In the genomic region with DNA sequence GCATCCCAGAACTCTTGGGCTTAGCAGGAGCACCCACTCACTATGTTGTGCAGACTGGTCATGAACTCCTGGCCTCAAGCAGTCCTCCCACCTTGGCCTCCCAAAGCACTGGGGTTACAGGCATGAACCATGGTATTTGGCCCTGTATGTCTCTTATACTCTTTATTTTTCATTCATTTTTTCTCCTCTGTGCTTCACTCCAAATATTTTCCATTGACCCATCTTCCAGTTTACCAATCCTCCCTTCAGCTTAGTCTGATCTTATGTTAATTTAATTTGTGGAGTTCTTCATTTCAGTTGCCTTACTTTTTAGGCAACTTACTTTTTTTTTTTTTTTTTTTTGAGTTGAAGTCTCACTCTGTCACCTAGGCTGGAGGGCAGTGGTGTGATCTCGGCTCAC, we compare ENCODE assay signal across 18 cellular contexts.
DNase-seq lines count a peak whose midpoint lies in the region; ATAC-seq and TF ChIP-seq lines count a peak whose summit lies in the region.
"Had no signal": no experiment of that assay in that cellular context is flagged by ENCODE, and none has a peak within 500 bp of the region (broad histone marks: within the 10 kb centered on the region; RNA-seq: fewer than 3 reads in every experiment).

No MANE protein-coding gene starts in this region.

- intact Hi-C loops in HCT116 (cut with micrococcal nuclease), result no loop called here
- intact Hi-C loops in activated naive CD4-positive, alpha-beta T cell treated with anti-CD3 and anti-CD28 coated beads for 36 hours (cut with micrococcal nuclease), result no loop called here

- H2AFZ ChIP-seq in HCT116 (ENCODE audit: low read depth, low read length, poor library complexity, severe bottlenecking), result no peak overlapping the region
- H2AFZ ChIP-seq: GM23248 had no signal

- RAD21 ChIA-PET in HCT116 (lab: Charles Lee; ENCODE audit: low non-redundant PET in 1 of 2, low total read pairs in 2 of 2, uncharacterized antibody in 2 of 2, unreplicated experiment in 2 of 2), result no interaction called here

- no peak overlapping the region for H3K4me2 ChIP-seq in HCT116 (ENCODE audit: low read length)
- H3K4me2 ChIP-seq: BLaER1 treated with 17β-estradiol and CSF1 and Interleukin-3, amounts not matched to agents 10 nM and 100 nM had no signal

- no peak for TF ChIP-seq RAD21 in HCT116 (IDR thresholded peaks at IDR 0.05; ENCODE audit: low read depth)

- CTCF ChIA-PET in activated CD4-positive, alpha-beta T cell treated with anti-CD3 and anti-CD28 coated beads, Interleukin-2, amount 10 ng/mL, durations not matched to agents 7 days and 5 days (lab: Charles Lee), result interaction anchor here (0.6 to 0.7 kb wide), 3 partner anchors 13 to 468 kb away, joined by 3 to 4 read pairs (median 4); no protein-coding TSS in a partner anchor
- CTCF ChIA-PET in HCT116 (lab: Charles Lee), result interaction anchor here (2.5 to 4.0 kb wide), 2 partner anchors 21 to 33 kb away, joined by 8 to 12 read pairs; no protein-coding TSS in a partner anchor
- CTCF ChIA-PET in activated naive CD4-positive, alpha-beta T cell treated with anti-CD3 and anti-CD28 coated beads, Interleukin-2, amount 10 ng/mL, durations not matched to agents 7 days and 5 days (lab: Charles Lee), result no interaction called here
- CTCF ChIA-PET in activated naive CD4-positive, alpha-beta T cell treated with anti-CD3 and anti-CD28 coated beads for 36 hours (lab: Charles Lee), result no interaction called here

- no peak for DNase-seq in activated CD4-positive, alpha-beta T cell treated with anti-CD3 and anti-CD28 coated beads, Interleukin-2, amount 10 ng/mL, durations not matched to agents 7 days and 5 days
- no peak for DNase-seq in activated CD4-positive, alpha-beta T cell treated with anti-CD3 and anti-CD28 coated beads for 4 hours
- DNase-seq in HCT116 (ENCODE audit: low read depth, low spot score), result no peak
- DNase-seq in RWPE2 (ENCODE audit: low spot score), result no peak
- DNase-seq in stimulated activated effector memory CD8-positive, alpha-beta T cell treated with anti-CD3 and anti-CD28 coated beads, Interleukin-12 subunit alpha, Interleukin-12 subunit beta, amount 100 ng/mL, for 72 hours (ENCODE audit: low spot score in 2 of 2), result no peak
- DNase-seq in activated naive CD4-positive, alpha-beta T cell treated with anti-CD3 and anti-CD28 coated beads, Interleukin-2, amount 10 ng/mL, durations not matched to agents 7 days and 5 days, result no peak
- DNase-seq in activated naive CD4-positive, alpha-beta T cell treated with anti-CD3 and anti-CD28 coated beads for 36 hours, result no peak
- DNase-seq: CD8-positive, alpha-beta T cell; DMS 273 treated with DMSO at 0.1 percent for 48 hours; DMS53; DND-41; EL; GM23248; HFFc6 had no signal

- ATAC-seq in HCT116 (no peak), RWPE2 (ENCODE audit: low read depth) (no peak)
- no peak for ATAC-seq in stimulated activated effector memory CD8-positive, alpha-beta T cell treated with anti-CD3 and anti-CD28 coated beads, Interleukin-12 subunit alpha, Interleukin-12 subunit beta, amount 100 ng/mL, for 72 hours
- ATAC-seq: CD8-positive, alpha-beta T cell had no signal

- H3K27me3 ChIP-seq in HCT116 (ENCODE audit: insufficient read depth, low read length) (no peaks in the 10 kb centered on the region), RWPE2 (ENCODE audit: insufficient read depth, poor library complexity, severe bottlenecking) (no peaks in the 10 kb centered on the region)
- H3K27me3 ChIP-seq: BLaER1 treated with 17β-estradiol and CSF1 and Interleukin-3, amounts not matched to agents 10 nM and 100 nM had no signal

- no peaks in the 10 kb centered on the region for H4K20me1 ChIP-seq in HCT116 (ENCODE audit: insufficient read depth)

- H3K4me3 ChIP-seq in HCT116 (replicated peaks in 1 of 2; ENCODE audit: low read depth in 1 of 2, low read length in 2 of 2), result no peak overlapping the region
- no peak overlapping the region for H3K4me3 ChIP-seq in RWPE2 (ENCODE audit: severe bottlenecking)
- H3K4me3 ChIP-seq: GM23248, HAP-1 had no signal

- H3K36me3 ChIP-seq in HCT116 (ENCODE audit: control insufficient read depth in 1 of 2, insufficient read depth in 2 of 2, low read length in 2 of 2), result peaks cover 0 to 16% of the 10 kb centered on the region in 2 experiments; a peak in 1 of 4 replicates
- H3K36me3 ChIP-seq in RWPE2 (ENCODE audit: low read depth), result no peaks in the 10 kb centered on the region
- H3K36me3 ChIP-seq: HAP-1 had no signal

- no peak overlapping the region for H3K4me3 Mint-ChIP-seq in activated CD4-positive, alpha-beta T cell treated with anti-CD3 and anti-CD28 coated beads, Interleukin-2, amount 10 ng/mL, durations not matched to agents 7 days and 5 days
- H3K4me3 Mint-ChIP-seq in stimulated activated effector memory CD8-positive, alpha-beta T cell treated with anti-CD3 and anti-CD28 coated beads, Interleukin-12 subunit alpha, Interleukin-12 subunit beta, amount 100 ng/mL, for 72 hours, result no peak overlapping the region
- no peak overlapping the region for H3K4me3 Mint-ChIP-seq in activated naive CD4-positive, alpha-beta T cell treated with anti-CD3 and anti-CD28 coated beads, Interleukin-2, amount 10 ng/mL, durations not matched to agents 7 days and 5 days
- H3K4me3 Mint-ChIP-seq in activated naive CD4-positive, alpha-beta T cell treated with anti-CD3 and anti-CD28 coated beads for 36 hours, result no peak overlapping the region
- H3K4me3 Mint-ChIP-seq: B cell; CD8-positive, alpha-beta T cell; HFFc6 had no signal

- H3K9me3 Mint-ChIP-seq in activated CD4-positive, alpha-beta T cell treated with anti-CD3 and anti-CD28 coated beads, Interleukin-2, amount 10 ng/mL, durations not matched to agents 7 days and 5 days, result peaks cover 17% of the 10 kb centered on the region
- H3K9me3 Mint-ChIP-seq in stimulated activated effector memory CD8-positive, alpha-beta T cell treated with anti-CD3 and anti-CD28 coated beads, Interleukin-12 subunit alpha, Interleukin-12 subunit beta, amount 100 ng/mL, for 72 hours, result peaks cover 10% of the 10 kb centered on the region
- H3K9me3 Mint-ChIP-seq in activated naive CD4-positive, alpha-beta T cell treated with anti-CD3 and anti-CD28 coated beads, Interleukin-2, amount 10 ng/mL, durations not matched to agents 7 days and 5 days, result peaks cover 13% of the 10 kb centered on the region
- H3K9me3 Mint-ChIP-seq in activated naive CD4-positive, alpha-beta T cell treated with anti-CD3 and anti-CD28 coated beads for 36 hours, result peaks cover 8% of the 10 kb centered on the region

- H3K79me2 ChIP-seq in HCT116 (ENCODE audit: insufficient read depth, low read length), result peaks cover 93% of the 10 kb centered on the region

- no peak for TF ChIP-seq POLR2A in HCT116 (IDR thresholded peaks at IDR 0.05; ENCODE audit: borderline replicate concordance, extremely low read depth, insufficient read depth, insufficient read length)

- no peaks in the 10 kb centered on the region for H3K9me2 ChIP-seq in HCT116 (ENCODE audit: insufficient read depth)

- no TSS peak for BruUV-seq in HCT116 (replicated peaks; lab: Mats Ljungman, UMichigan)

- no peaks in the 10 kb centered on the region for H3K27me3 Mint-ChIP-seq in activated CD4-positive, alpha-beta T cell treated with anti-CD3 and anti-CD28 coated beads, Interleukin-2, amount 10 ng/mL, durations not matched to agents 7 days and 5 days
- H3K27me3 Mint-ChIP-seq in activated naive CD4-positive, alpha-beta T cell treated with anti-CD3 and anti-CD28 coated beads, Interleukin-2, amount 10 ng/mL, durations not matched to agents 7 days and 5 days, result no peaks in the 10 kb centered on the region
- no peaks in the 10 kb centered on the region for H3K27me3 Mint-ChIP-seq in activated naive CD4-positive, alpha-beta T cell treated with anti-CD3 and anti-CD28 coated beads for 36 hours (ENCODE audit: low read depth)
- H3K27me3 Mint-ChIP-seq: B cell had no signal

- H3K4me1 ChIP-seq in HCT116 (ENCODE audit: control insufficient read depth in 1 of 2, insufficient read depth in 2 of 2, low read length in 2 of 2) (peaks cover 72 to 97% of the 10 kb centered on the region in 2 experiments), RWPE2 (ENCODE audit: insufficient read depth, poor library complexity, severe bottlenecking) (peaks cover 33% of the 10 kb centered on the region)
- H3K4me1 ChIP-seq: HAP-1 had no signal

- peak overlapping the region; percentile 77 for H3K27ac Mint-ChIP-seq in activated CD4-positive, alpha-beta T cell treated with anti-CD3 and anti-CD28 coated beads, Interleukin-2, amount 10 ng/mL, durations not matched to agents 7 days and 5 days
- peak overlapping the region; percentile 1 for H3K27ac Mint-ChIP-seq in stimulated activated effector memory CD8-positive, alpha-beta T cell treated with anti-CD3 and anti-CD28 coated beads, Interleukin-12 subunit alpha, Interleukin-12 subunit beta, amount 100 ng/mL, for 72 hours
- H3K27ac Mint-ChIP-seq in activated naive CD4-positive, alpha-beta T cell treated with anti-CD3 and anti-CD28 coated beads, Interleukin-2, amount 10 ng/mL, durations not matched to agents 7 days and 5 days, result no peak overlapping the region
- H3K27ac Mint-ChIP-seq in activated naive CD4-positive, alpha-beta T cell treated with anti-CD3 and anti-CD28 coated beads for 36 hours, result no peak overlapping the region
- H3K27ac Mint-ChIP-seq: B cell; CD8-positive, alpha-beta T cell; HFFc6 had no signal

- TF ChIP-seq CTCF in HCT116 (IDR thresholded peaks at IDR 0.05 in 2 of 3, conservative IDR thresholded peaks at IDR 0.05 in 1 of 3; ENCODE audit: borderline replicate concordance in 1 of 3, insufficient read depth in 1 of 3, low read depth in 2 of 3, low read length in 2 of 3) (no peak), RWPE2 (IDR thresholded peaks at IDR 0.05; ENCODE audit: poor library complexity, severe bottlenecking) (no peak)

- H3K27ac ChIP-seq in HCT116 (ENCODE audit: low read depth, low read length) (peak overlapping the region; percentile 97), RWPE2 (ENCODE audit: poor library complexity, severe bottlenecking) (peak overlapping the region; percentile 76)
- H3K27ac ChIP-seq: BLaER1 treated with 17β-estradiol and CSF1 and Interleukin-3, amounts not matched to agents 10 nM and 100 nM; GM23248; HL-60 had no signal

- H3K4me1 Mint-ChIP-seq in activated CD4-positive, alpha-beta T cell treated with anti-CD3 and anti-CD28 coated beads, Interleukin-2, amount 10 ng/mL, durations not matched to agents 7 days and 5 days, result peaks cover 11% of the 10 kb centered on the region
- peaks cover 25% of the 10 kb centered on the region for H3K4me1 Mint-ChIP-seq in stimulated activated effector memory CD8-positive, alpha-beta T cell treated with anti-CD3 and anti-CD28 coated beads, Interleukin-12 subunit alpha, Interleukin-12 subunit beta, amount 100 ng/mL, for 72 hours
- H3K4me1 Mint-ChIP-seq in activated naive CD4-positive, alpha-beta T cell treated with anti-CD3 and anti-CD28 coated beads, Interleukin-2, amount 10 ng/mL, durations not matched to agents 7 days and 5 days, result peaks cover 10% of the 10 kb centered on the region
- H3K4me1 Mint-ChIP-seq in activated naive CD4-positive, alpha-beta T cell treated with anti-CD3 and anti-CD28 coated beads for 36 hours (ENCODE audit: low read depth), result peaks cover 10% of the 10 kb centered on the region
- H3K4me1 Mint-ChIP-seq: B cell had no signal

- H3K36me3 Mint-ChIP-seq in activated CD4-positive, alpha-beta T cell treated with anti-CD3 and anti-CD28 coated beads, Interleukin-2, amount 10 ng/mL, durations not matched to agents 7 days and 5 days (ENCODE audit: low read depth), result peaks cover 69% of the 10 kb centered on the region
- H3K36me3 Mint-ChIP-seq in stimulated activated effector memory CD8-positive, alpha-beta T cell treated with anti-CD3 and anti-CD28 coated beads, Interleukin-12 subunit alpha, Interleukin-12 subunit beta, amount 100 ng/mL, for 72 hours, result peaks cover 100% of the 10 kb centered on the region
- H3K36me3 Mint-ChIP-seq in activated naive CD4-positive, alpha-beta T cell treated with anti-CD3 and anti-CD28 coated beads, Interleukin-2, amount 10 ng/mL, durations not matched to agents 7 days and 5 days, result peaks cover 60% of the 10 kb centered on the region
- H3K36me3 Mint-ChIP-seq in activated naive CD4-positive, alpha-beta T cell treated with anti-CD3 and anti-CD28 coated beads for 36 hours (ENCODE audit: low read depth), result peaks cover 68% of the 10 kb centered on the region

- POLR2A ChIA-PET in activated CD4-positive, alpha-beta T cell treated with anti-CD3 and anti-CD28 coated beads, Interleukin-2, amount 10 ng/mL, durations not matched to agents 7 days and 5 days (lab: Charles Lee), result no interaction called here
- POLR2A ChIA-PET in HCT116 (lab: Charles Lee), result interaction anchor here (1.7 to 3.5 kb wide), 4 partner anchors 9 to 33 kb away, joined by 5 to 19 read pairs (median 14); no protein-coding TSS in a partner anchor

- H3K9ac ChIP-seq in HCT116 (ENCODE audit: low read length), result no peak overlapping the region
- H3K9ac ChIP-seq: BLaER1 treated with 17β-estradiol and CSF1 and Interleukin-3, amounts not matched to agents 10 nM and 100 nM; GM23248 had no signal

- H3K9me3 ChIP-seq in HCT116 (ENCODE audit: control insufficient read depth in 1 of 2, insufficient read depth in 1 of 2, low read depth in 1 of 2, low read length in 2 of 2) (peaks cover 0 to 3% of the 10 kb centered on the region in 2 experiments; a peak in 1 of 4 replicates), RWPE2 (ENCODE audit: severe bottlenecking) (no peaks in the 10 kb centered on the region)
- H3K9me3 ChIP-seq: HAP-1 had no signal

Comparison
In these comparisons a context has a peak if more than half of its experiments do, and no peak if none do; other contexts are left out.
1. H3K27ac Mint-ChIP-seq: peak in activated CD4-positive, alpha-beta T cell treated with anti-CD3 and anti-CD28 coated beads, Interleukin-2, amount 10 ng/mL, durations not matched to agents 7 days and 5 days (single experiment) and stimulated activated effector memory CD8-positive, alpha-beta T cell treated with anti-CD3 and anti-CD28 coated beads, Interleukin-12 subunit alpha, Interleukin-12 subunit beta, amount 100 ng/mL, for 72 hours (single experiment); none in activated naive CD4-positive, alpha-beta T cell treated with anti-CD3 and anti-CD28 coated beads, Interleukin-2, amount 10 ng/mL, durations not matched to agents 7 days and 5 days (single experiment) and activated naive CD4-positive, alpha-beta T cell treated with anti-CD3 and anti-CD28 coated beads for 36 hours (single experiment).
2. CTCF ChIA-PET loops: an anchor here in activated CD4-positive, alpha-beta T cell treated with anti-CD3 and anti-CD28 coated beads, Interleukin-2, amount 10 ng/mL, durations not matched to agents 7 days and 5 days (0.6 to 0.7 kb wide) and HCT116 (2.5 to 4.0 kb wide); none called in activated naive CD4-positive, alpha-beta T cell treated with anti-CD3 and anti-CD28 coated beads, Interleukin-2, amount 10 ng/mL, durations not matched to agents 7 days and 5 days and activated naive CD4-positive, alpha-beta T cell treated with anti-CD3 and anti-CD28 coated beads for 36 hours.